Comparison of ENCODE assay signal across 10 cellular contexts in the genomic region with DNA sequence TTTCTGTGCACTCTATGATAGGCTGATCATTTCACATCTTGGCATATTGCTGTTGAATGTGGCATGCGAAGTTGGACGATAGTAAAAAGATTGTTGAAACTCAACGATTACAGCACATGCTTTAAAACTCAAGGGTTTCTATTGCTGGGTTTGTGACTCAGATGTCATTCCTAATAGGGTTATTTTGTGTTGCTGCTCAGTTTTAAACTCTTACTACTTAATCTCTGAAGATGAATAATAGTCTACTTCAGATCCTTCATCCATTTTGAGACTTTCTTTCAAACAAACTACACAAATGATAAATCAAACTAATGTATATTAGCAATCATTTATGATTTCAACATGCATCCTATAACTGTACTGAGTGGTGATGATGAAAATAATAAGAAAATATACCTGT.
DNase-seq lines count a peak whose midpoint lies in the region; ATAC-seq, FAIRE-seq and TF ChIP-seq lines count a peak whose summit lies in the region.
"Had no signal": no experiment of that assay in that cellular context is flagged by ENCODE, and none has a peak within 500 bp of the region (broad histone marks: within the 10 kb centered on the region; RNA-seq: fewer than 3 reads in every experiment).

No MANE protein-coding gene starts in this region.

- H3K9me3 ChIP-seq in hepatocyte (ENCODE audit: low read depth) (no peaks in the 10 kb centered on the region), upper lobe of left lung (no peaks in the 10 kb centered on the region)
- H3K9me3 ChIP-seq: Caco-2 had no signal

- no peak for TF ChIP-seq POLR2A in upper lobe of left lung (IDR thresholded peaks at IDR 0.05)

- no peaks in the 10 kb centered on the region for H3K79me2 ChIP-seq in hepatocyte

- no peak for FAIRE-seq in RCC 7860 (lab: Jason Lieb, UNC)

- intact Hi-C loops in activated naive CD4-positive, alpha-beta T cell treated with anti-CD3 and anti-CD28 coated beads for 36 hours (cut with micrococcal nuclease), result loop anchor here (1.0 to 10.0 kb wide), 6 partner anchors 12 to 1653 kb away; a partner anchor contains a TSS

- H3K4me1 Mint-ChIP-seq in activated naive CD4-positive, alpha-beta T cell treated with anti-CD3 and anti-CD28 coated beads for 36 hours (ENCODE audit: low read depth), result peaks cover 75% of the 10 kb centered on the region
- peaks cover 69% of the 10 kb centered on the region for H3K4me1 Mint-ChIP-seq in T-helper 2 cell treated with Interferon-gamma antibody and Interleukin-4, amounts not matched to agents 5 μg/mL and 100 μg/mL, for 36 hours (ENCODE audit: low read depth)

- peak in 1 of 4 donors; percentile 11 for TF ChIP-seq EP300 in upper lobe of left lung (IDR thresholded peaks at IDR 0.05)

- no peak overlapping the region for H3K4me2 ChIP-seq in hepatocyte

- peaks cover 4% of the 10 kb centered on the region for H3K36me3 Mint-ChIP-seq in activated naive CD4-positive, alpha-beta T cell treated with anti-CD3 and anti-CD28 coated beads for 36 hours (ENCODE audit: low read depth)
- H3K36me3 Mint-ChIP-seq in T-helper 2 cell treated with Interferon-gamma antibody and Interleukin-4, amounts not matched to agents 5 μg/mL and 100 μg/mL, for 36 hours (ENCODE audit: low read depth), result peaks cover 4% of the 10 kb centered on the region

- peak overlapping the region; percentile 99 for H3K27ac Mint-ChIP-seq in activated naive CD4-positive, alpha-beta T cell treated with anti-CD3 and anti-CD28 coated beads for 36 hours
- peak overlapping the region; percentile 84 for H3K27ac Mint-ChIP-seq in T-helper 2 cell treated with Interferon-gamma antibody and Interleukin-4, amounts not matched to agents 5 μg/mL and 100 μg/mL, for 36 hours

- H3K36me3 ChIP-seq in hepatocyte (replicated peaks; ENCODE audit: insufficient read depth, low read depth), result no peaks in the 10 kb centered on the region
- H3K36me3 ChIP-seq in upper lobe of left lung, result no peaks in the 10 kb centered on the region

- H3K4me3 ChIP-seq in hepatocyte, result no peak overlapping the region
- H3K4me3 ChIP-seq in upper lobe of left lung, result peak overlapping the region in 1 of 4 donors; percentile 11

- H3K27me3 ChIP-seq in hepatocyte (no peaks in the 10 kb centered on the region), upper lobe of left lung (no peaks in the 10 kb centered on the region)

- no peaks in the 10 kb centered on the region for H3K9me2 ChIP-seq in hepatocyte (replicated peaks; ENCODE audit: insufficient read depth)

- TF ChIP-seq CTCF in hepatocyte (IDR thresholded peaks at IDR 0.05; ENCODE audit: poor library complexity) (no peak), upper lobe of left lung (IDR thresholded peaks at IDR 0.05) (no peak)

- H3K4me3 Mint-ChIP-seq in activated naive CD4-positive, alpha-beta T cell treated with anti-CD3 and anti-CD28 coated beads for 36 hours, result peak overlapping the region; percentile 75
- H3K4me3 Mint-ChIP-seq in T-helper 2 cell treated with Interferon-gamma antibody and Interleukin-4, amounts not matched to agents 5 μg/mL and 100 μg/mL, for 36 hours, result peak overlapping the region; percentile 81

- H3K4me1 ChIP-seq in hepatocyte (ENCODE audit: insufficient read depth) (peaks cover 6% of the 10 kb centered on the region), upper lobe of left lung (peaks cover 14 to 40% (median 29%) of the 10 kb centered on the region in 4 donors)

- no peaks in the 10 kb centered on the region for H4K20me1 ChIP-seq in hepatocyte (ENCODE audit: insufficient read depth, poor library complexity, severe bottlenecking)

- no peak for DNase-seq in activated naive CD4-positive, alpha-beta T cell treated with anti-CD3 and anti-CD28 coated beads for 36 hours
- DNase-seq in activated naive CD4-positive, alpha-beta T cell treated with Interleukin-2 at 50 U/mL for 16 hours, result no peak
- DNase-seq in T-helper 2 cell treated with Interferon-gamma antibody and Interleukin-4, amounts not matched to agents 5 μg/mL and 100 μg/mL, for 36 hours (ENCODE audit: low spot score), result no peak
- no peak for DNase-seq in hepatocyte (ENCODE audit: low spot score)
- DNase-seq in upper lobe of left lung, result no peak
- DNase-seq in stimulated activated CD4-positive, alpha-beta T cell treated with anti-CD3 and anti-CD28 coated beads, Interleukin-1b, Interleukin-23, amount 100 ng/mL, for 48 hours, result no peak
- no peak for DNase-seq in RCC 7860 (ENCODE audit: low spot score)
- DNase-seq: Caco-2, SHP77 had no signal

- CTCF ChIA-PET in activated naive CD4-positive, alpha-beta T cell treated with anti-CD3 and anti-CD28 coated beads for 36 hours (lab: Charles Lee), result interaction anchor here (0.6 to 1.9 kb wide), 5 partner anchors 14 to 75 kb away, joined by 3 to 5 read pairs (median 3); no protein-coding TSS in a partner anchor

- no peak overlapping the region for H2AFZ ChIP-seq in hepatocyte

- no peaks in the 10 kb centered on the region for H3K27me3 Mint-ChIP-seq in activated naive CD4-positive, alpha-beta T cell treated with anti-CD3 and anti-CD28 coated beads for 36 hours (ENCODE audit: low read depth)
- no peaks in the 10 kb centered on the region for H3K27me3 Mint-ChIP-seq in T-helper 2 cell treated with Interferon-gamma antibody and Interleukin-4, amounts not matched to agents 5 μg/mL and 100 μg/mL, for 36 hours (ENCODE audit: low read depth)

- ATAC-seq in upper lobe of left lung (ENCODE audit: low FRiP score in 2 of 2) (peak in 1 of 2 donors; percentile 51), GM19023 (IDR thresholded peaks at IDR 0.05; ENCODE audit: unreplicated experiment) (no peak)

- peak overlapping the region; percentile 40 for H3K27ac ChIP-seq in hepatocyte
- peak overlapping the region; percentile 31 to 84 (median 78) for H3K27ac ChIP-seq in upper lobe of left lung

- WGBS in hepatocyte (ENCODE audit: low lambda C conversion rate, missing lambda C conversion rate), result 82% methylated on average over 3 of the region's 3 CpGs
- 38% methylated on average over 3 of the region's 3 CpGs for WGBS in upper lobe of left lung, 2 donors

- no peaks in the 10 kb centered on the region for H3K9me3 Mint-ChIP-seq in activated naive CD4-positive, alpha-beta T cell treated with anti-CD3 and anti-CD28 coated beads for 36 hours
- H3K9me3 Mint-ChIP-seq in T-helper 2 cell treated with Interferon-gamma antibody and Interleukin-4, amounts not matched to agents 5 μg/mL and 100 μg/mL, for 36 hours, result no peaks in the 10 kb centered on the region
